In genomic region chr7:1571261-1571650, GRCh38 we compare ENCODE assay signal across 8 cellular contexts. TPM values are rescaled to one million over a fixed set of nuclear protein-coding genes. Genes with fewer than 3 reads are reported as not detected.
A peak's percentile ranks its signal among the peaks of the same experiment; 100 is the strongest.
DNase-seq lines count a peak whose midpoint lies in the region; ATAC-seq and TF ChIP-seq lines count a peak whose summit lies in the region.

No MANE protein-coding gene starts in this region.

- no peaks in the 10 kb centered on the region for H3K9me3 ChIP-seq in adipocyte (ENCODE audit: control insufficient read depth, low read length)
- no peaks in the 10 kb centered on the region for H3K9me3 ChIP-seq in lung (ENCODE audit: control insufficient read depth in 2 of 2, insufficient read depth in 1 of 2, low read length in 1 of 2)
- H3K9me3 ChIP-seq in vagina: no peaks in the 10 kb centered on the region

- H3K4me3 Mint-ChIP-seq in stimulated activated naive CD8-positive, alpha-beta T cell treated with anti-CD3 and anti-CD28 coated beads, Interleukin-15, Interleukin-2, amounts not matched to agents 100 ng/mL and 50 ng/mL, for 24 hours: peak overlapping the region; percentile 92

- H3K27me3 Mint-ChIP-seq in stimulated activated naive CD8-positive, alpha-beta T cell treated with anti-CD3 and anti-CD28 coated beads, Interleukin-15, Interleukin-2, amounts not matched to agents 100 ng/mL and 50 ng/mL, for 24 hours: no peaks in the 10 kb centered on the region

- H3K4me1 Mint-ChIP-seq in stimulated activated naive CD8-positive, alpha-beta T cell treated with anti-CD3 and anti-CD28 coated beads, Interleukin-15, Interleukin-2, amounts not matched to agents 100 ng/mL and 50 ng/mL, for 24 hours (ENCODE audit: low read depth): peaks cover 45% of the 10 kb centered on the region

- H3K27ac ChIP-seq in lung (ENCODE audit: low read depth in 1 of 2, low read length in 1 of 2) (peak overlapping the region; percentile 95 to 99), vagina (peak overlapping the region; percentile 93)

- H3K27me3 ChIP-seq in adipocyte (replicated peaks; ENCODE audit: control insufficient read depth, insufficient read depth, low read length): no peaks in the 10 kb centered on the region
- no peaks in the 10 kb centered on the region for H3K27me3 ChIP-seq in lung (ENCODE audit: control insufficient read depth, insufficient read depth)
- no peaks in the 10 kb centered on the region for H3K27me3 ChIP-seq in vagina

- H3K36me3 Mint-ChIP-seq in stimulated activated naive CD8-positive, alpha-beta T cell treated with anti-CD3 and anti-CD28 coated beads, Interleukin-15, Interleukin-2, amounts not matched to agents 100 ng/mL and 50 ng/mL, for 24 hours (ENCODE audit: low read depth): peaks cover 24% of the 10 kb centered on the region

- H3K4me3 ChIP-seq in adipocyte (ENCODE audit: low read length) (peak overlapping the region; percentile 93), lung (no peak overlapping the region), vagina (peak overlapping the region; percentile 95 to 97)

- no peak for ATAC-seq in stimulated activated naive CD8-positive, alpha-beta T cell treated with anti-CD3 and anti-CD28 coated beads, Interleukin-15, Interleukin-2, amounts not matched to agents 100 U/mL and 50 U/mL, for 24 hours
- peak; percentile 24 for ATAC-seq in lung (ENCODE audit: insufficient read depth, low FRiP score)

- DNase-seq in stimulated activated naive CD8-positive, alpha-beta T cell treated with anti-CD3 and anti-CD28 coated beads, Interleukin-15, Interleukin-2, amounts not matched to agents 100 U/mL and 50 U/mL, for 24 hours: no peak
- DNase-seq in adipocyte (ENCODE audit: low read depth) (peak; percentile 89), lung (ENCODE audit: low spot score) (no peak), vagina (ENCODE audit: extremely low spot score in 2 of 2) (no peak), HPDE6-E6E7 (ENCODE audit: extremely low spot score) (no peak), posterior vena cava (ENCODE audit: low spot score) (no peak), GM20000 (ENCODE audit: low spot score) (no peak)

- no peaks in the 10 kb centered on the region for H3K9me3 Mint-ChIP-seq in stimulated activated naive CD8-positive, alpha-beta T cell treated with anti-CD3 and anti-CD28 coated beads, Interleukin-15, Interleukin-2, amounts not matched to agents 100 ng/mL and 50 ng/mL, for 24 hours

- H3K27ac Mint-ChIP-seq in stimulated activated naive CD8-positive, alpha-beta T cell treated with anti-CD3 and anti-CD28 coated beads, Interleukin-15, Interleukin-2, amounts not matched to agents 100 ng/mL and 50 ng/mL, for 24 hours: peak overlapping the region; percentile 92

- H3K36me3 ChIP-seq in adipocyte (ENCODE audit: control insufficient read depth, insufficient read depth, low read length, severe bottlenecking): no peaks in the 10 kb centered on the region
- peaks cover 0 to 15% of the 10 kb centered on the region in 2 donors for H3K36me3 ChIP-seq in lung (ENCODE audit: control insufficient read depth in 2 of 2, insufficient read depth in 2 of 2, low read length in 2 of 2)
- peaks cover 0 to 7% of the 10 kb centered on the region in 2 donors for H3K36me3 ChIP-seq in vagina

- WGBS in lung, 2 donors: 62 to 78% methylated on average over 3 of the region's 3 CpGs

- TF ChIP-seq POLR2A in vagina (IDR thresholded peaks at IDR 0.05): no peak

- peak overlapping the region; percentile 99 for H3K9ac ChIP-seq in adipocyte (ENCODE audit: low read length)

- intact Hi-C loops in vagina (cut with DNase I) (loop anchor here (5.0 to 10.0 kb wide), 2 partner anchors 39 to 784 kb away; partner anchors contain the start of genes EIF3B and MAFK), posterior vena cava (cut with DNase I) (loop anchor here in 1 of 2 donors (10.0 kb wide), 1 partner anchor 784 kb away; the partner anchor contains the start of gene EIF3B)

- peaks cover 40% of the 10 kb centered on the region for H3K4me1 ChIP-seq in adipocyte (ENCODE audit: control insufficient read depth, insufficient read depth, low read length)
- H3K4me1 ChIP-seq in lung (ENCODE audit: control insufficient read depth in 2 of 2, insufficient read depth in 2 of 2, low read length in 2 of 2): peaks cover 0 to 5% of the 10 kb centered on the region in 2 donors
- peaks cover 48% of the 10 kb centered on the region for H3K4me1 ChIP-seq in vagina

- TF ChIP-seq CTCF in lung (IDR thresholded peaks at IDR 0.05; ENCODE audit: control extremely low read depth, extremely low read depth): no peak
- no peak for TF ChIP-seq CTCF in vagina (IDR thresholded peaks at IDR 0.05)
- no peak for TF ChIP-seq CTCF in GM20000 (IDR thresholded peaks at IDR 0.05; ENCODE audit: extremely low read depth, missing control alignments)

RNA-seq across cellular contexts. Expression of gene PSMG3, which starts 1.4 kb away (rescaled TPM):
- 10 to 100 TPM; 10.7 to 30.9 TPM for total RNA-seq in lung
- 10 to 100 TPM; 52.8 to 86.7 TPM for polyA plus RNA-seq in lung
- total RNA-seq in vagina: 49.6 TPM
- 10 to 100 TPM; 13.9 to 19.0 TPM for total RNA-seq in posterior vena cava

RNA-seq across cellular contexts. Expression of gene TMEM184A, which starts 15.3 kb away (rescaled TPM):
- total RNA-seq in lung (10 to 100 TPM in 1 of 2 donors, 1 to 10 TPM in 1; 1.8 to 11.8 TPM), vagina (129 TPM), posterior vena cava (not detected)
- 1 to 10 TPM; 6.8 to 9.9 TPM for polyA plus RNA-seq in lung

RNA-seq across cellular contexts. Expression of gene MAFK, which starts 40.8 kb away (rescaled TPM):
- 10 to 100 TPM; 17.0 to 58.5 TPM for total RNA-seq in lung
- polyA plus RNA-seq in lung: 10 to 100 TPM; 54.7 to 76.7 TPM
- total RNA-seq in vagina: 30.0 TPM
- 100 to 1,000 TPM in 1 of 2 donors, 10 to 100 TPM in 1; 49.4 to 138 TPM for total RNA-seq in posterior vena cava

Comparison
In these comparisons a context has a peak if more than half of its experiments do, and no peak if none do; other contexts are left out.
1. RNA of gene TMEM184A, which starts 15.3 kb away (total RNA-seq): 129 TPM in vagina (single experiment); 1.8 to 11.8 TPM in lung and not detected in posterior vena cava; every median in the first group is over 10 times any median in the second.